8 cellular contexts compared by ENCODE assay signal in the genomic region with DNA sequence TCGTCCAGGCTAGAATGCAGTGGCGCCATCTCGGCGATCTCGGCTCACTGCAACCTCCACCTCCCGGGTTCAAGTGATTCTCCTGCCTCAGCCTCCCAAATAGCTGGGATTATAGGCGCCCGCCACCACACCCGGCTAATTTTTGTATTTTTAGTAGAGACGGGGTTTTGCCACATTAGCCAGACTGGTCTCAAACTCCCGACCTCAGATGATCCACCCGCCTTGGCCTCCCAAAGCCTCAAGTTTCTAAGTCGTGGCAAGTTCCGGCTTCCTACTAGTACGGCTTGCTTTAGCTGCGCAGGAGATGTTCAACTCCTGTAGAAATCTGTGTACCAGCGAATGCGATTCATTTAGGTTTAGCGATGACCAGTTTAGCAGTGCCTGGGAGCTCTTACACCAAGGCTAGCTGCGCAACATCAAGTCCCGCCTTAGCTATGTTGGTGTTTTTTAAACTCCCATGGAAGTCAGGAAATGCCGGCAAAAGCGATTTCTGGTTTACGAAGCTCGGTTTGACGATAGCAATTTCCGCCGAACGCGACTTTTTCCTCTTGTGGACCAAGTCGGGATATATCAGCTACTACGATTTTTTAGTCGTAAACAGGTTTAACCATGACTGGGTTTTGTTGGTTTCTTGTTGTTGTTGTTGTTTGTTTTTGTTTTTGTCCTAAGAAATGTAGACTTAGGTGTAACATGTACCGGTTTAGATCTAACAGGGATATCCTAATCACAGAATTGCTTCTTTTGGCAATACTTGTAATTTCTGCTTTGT. TPM values are rescaled to one million over a fixed set of nuclear protein-coding genes. Genes with fewer than 3 reads are reported as not detected.
DNase-seq lines count a peak whose midpoint lies in the region; TF ChIP-seq lines count a peak whose summit lies in the region.

No MANE protein-coding gene starts in this region.

- H4K20me1 ChIP-seq in hepatocyte (ENCODE audit: insufficient read depth, poor library complexity, severe bottlenecking) = no peaks in the 10 kb centered on the region

- H2AFZ ChIP-seq in hepatocyte = peak overlapping the region; percentile 58

- peak overlapping the region; percentile 48 to 70 (median 65) for H3K4me3 ChIP-seq in Peyer's patch
- H3K4me3 ChIP-seq in adipocyte (ENCODE audit: low read length) = peak overlapping the region; percentile 82
- peak overlapping the region; percentile 40 for H3K4me3 ChIP-seq in hepatocyte

- TF ChIP-seq POLR2A in Peyer's patch (IDR thresholded peaks at IDR 0.05) = peak in 1 of 2 donors; percentile 18

- H3K36me3 ChIP-seq in Peyer's patch (no peaks in the 10 kb centered on the region), adipocyte (ENCODE audit: control insufficient read depth, insufficient read depth, low read length, severe bottlenecking) (no peaks in the 10 kb centered on the region), hepatocyte (replicated peaks; ENCODE audit: insufficient read depth, low read depth) (no peaks in the 10 kb centered on the region)

- H3K79me2 ChIP-seq in hepatocyte = no peaks in the 10 kb centered on the region

- TF ChIP-seq CTCF in Peyer's patch (IDR thresholded peaks at IDR 0.05) (peak in 2 of 6 experiments; percentile 16 to 41), hepatocyte (IDR thresholded peaks at IDR 0.05; ENCODE audit: poor library complexity) (no peak)

- H3K9ac ChIP-seq in adipocyte (ENCODE audit: low read length) = peak overlapping the region; percentile 86

- DNase-seq in activated T-cell treated with anti-CD3 and anti-CD28 coated beads for 48 hours (ENCODE audit: low read depth) = peak; percentile 29
- DNase-seq in activated T-cell treated with anti-CD3 and anti-CD28 coated beads for 4 hours = no peak
- DNase-seq in Peyer's patch = peak in 2 of 3 donors; percentile 60 to 75
- DNase-seq in adipocyte (ENCODE audit: low read depth) = peak; percentile 80
- no peak for DNase-seq in hepatocyte (ENCODE audit: low spot score)
- peak; percentile 52 for DNase-seq in stimulated activated CD4-positive, alpha-beta T cell treated with anti-CD3 and anti-CD28 coated beads, Interleukin-1b, Interleukin-23, amount 100 ng/mL, for 48 hours
- DNase-seq in NCI-H774 (lab: John Stamatoyannopoulos, UW) = no peak
- DNase-seq in HuH-7 (ENCODE audit: low spot score) = no peak

- H3K4me1 ChIP-seq in Peyer's patch (peaks cover 0 to 7% (median 0%) of the 10 kb centered on the region in 4 donors), adipocyte (ENCODE audit: control insufficient read depth, insufficient read depth, low read length) (peaks cover 24% of the 10 kb centered on the region), hepatocyte (ENCODE audit: insufficient read depth) (no peaks in the 10 kb centered on the region)

- peak overlapping the region; percentile 89 for H3K4me2 ChIP-seq in hepatocyte

- H3K27ac ChIP-seq in Peyer's patch (peak overlapping the region; percentile 89 to 98 (median 97)), hepatocyte (peak overlapping the region; percentile 84)

- H3K27me3 ChIP-seq in Peyer's patch = peaks cover 0 to 22% of the 10 kb centered on the region in 2 donors
- H3K27me3 ChIP-seq in adipocyte (replicated peaks; ENCODE audit: control insufficient read depth, insufficient read depth, low read length) = no peaks in the 10 kb centered on the region
- peaks cover 23% of the 10 kb centered on the region for H3K27me3 ChIP-seq in hepatocyte

- WGBS in hepatocyte (ENCODE audit: low lambda C conversion rate, missing lambda C conversion rate) = 24% methylated on average over 31 of the region's 34 CpGs

- no peaks in the 10 kb centered on the region for H3K9me2 ChIP-seq in hepatocyte (replicated peaks; ENCODE audit: insufficient read depth)

- H3K9me3 ChIP-seq in Peyer's patch (peaks cover 0 to 5% (median 0%) of the 10 kb centered on the region in 4 donors), adipocyte (ENCODE audit: control insufficient read depth, low read length) (peaks cover 4% of the 10 kb centered on the region), hepatocyte (ENCODE audit: low read depth) (peaks cover 1% of the 10 kb centered on the region)

RNA-seq across cellular contexts. Expression of a gene that starts 46.4 kb away (rescaled TPM):
- total RNA-seq in Peyer's patch (10 to 100 TPM in 1 of 4 donors, 1 to 10 TPM in 3; 3.9 to 18.2 (median 5.8) TPM), hepatocyte (0.93 and 4.4 TPM in 2 replicates)
- 3.2 and 4.5 TPM in 2 replicates for polyA plus RNA-seq in hepatocyte

Comparison
In these comparisons a context has a peak if more than half of its experiments do, and no peak if none do; other contexts are left out.
1. DNase-seq: peak in activated T-cell treated with anti-CD3 and anti-CD28 coated beads for 48 hours (single experiment), Peyer's patch (2 of 3), adipocyte (single experiment) and stimulated activated CD4-positive, alpha-beta T cell treated with anti-CD3 and anti-CD28 coated beads, Interleukin-1b, Interleukin-23, amount 100 ng/mL, for 48 hours (single experiment); none in activated T-cell treated with anti-CD3 and anti-CD28 coated beads for 4 hours (single experiment), hepatocyte (single experiment), NCI-H774 (single experiment) and HuH-7 (single experiment).
2. Peak in every context shown above with its lines, with median percentiles within 50 percentile points of each other: H3K4me3 ChIP-seq.